In the genomic region with DNA sequence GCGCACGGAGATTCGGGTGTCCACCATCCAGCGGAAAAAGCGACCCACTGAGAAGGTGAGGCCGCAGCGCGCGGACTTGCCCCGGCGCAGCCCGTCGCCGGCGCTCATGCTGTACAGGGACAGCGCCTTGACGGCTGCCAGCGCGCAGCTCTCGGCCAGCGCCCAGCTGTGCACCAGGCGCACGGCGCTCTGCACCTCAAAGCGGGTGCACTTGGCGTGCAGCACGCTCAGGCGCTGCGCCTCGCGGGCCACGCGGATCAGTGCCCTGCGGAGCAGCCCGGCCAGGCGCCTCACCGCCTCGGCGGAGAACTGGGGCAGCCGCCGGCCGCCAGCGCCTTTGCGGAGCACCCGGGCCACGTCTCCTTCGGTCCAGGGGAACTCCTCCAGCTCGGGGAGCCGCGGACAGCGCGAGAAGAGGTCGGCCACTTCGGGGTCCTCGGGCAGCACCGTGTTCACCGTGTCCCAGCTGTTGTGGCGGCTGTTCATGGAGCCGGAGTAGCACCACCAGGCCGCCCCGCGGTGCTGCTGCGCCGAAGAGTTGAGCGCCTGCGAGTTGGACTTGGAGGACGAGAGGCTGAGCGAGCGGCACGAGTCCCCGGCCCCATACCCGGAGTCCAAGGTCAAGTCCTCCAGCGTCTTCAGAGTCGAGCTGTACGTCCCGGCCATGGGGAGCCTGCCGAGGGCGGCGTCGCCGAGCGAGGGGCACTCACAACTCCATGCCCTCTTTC, we compare ENCODE assay signal across 1 cellular context.
TF ChIP-seq lines count a peak whose summit lies in the region.

No MANE protein-coding gene starts in this region.

TF ChIP-seq in HepG2, 621 proteins besides CTCF, POLR2A, EP300 and RAD21 (continued from another document and continues in another):
- TF ChIP-seq ZNF549 (CRISPR knock-in tag; IDR thresholded peaks at IDR 0.05) (no peak), HCFC1 (IDR thresholded peaks at IDR 0.05; ENCODE audit: low read depth, low read length) (no peak), MXD4 (CRISPR knock-in tag; IDR thresholded peaks at IDR 0.05) (0 out of 2 replicates have a peak, but pooled peaks have one; percentile 48), NR2F2 (IDR thresholded peaks at IDR 0.05; ENCODE audit: borderline replicate concordance, low read depth) (no peak), KLF16 (CRISPR knock-in tag; IDR thresholded peaks at IDR 0.05) (no peak), ISL2 (CRISPR knock-in tag; IDR thresholded peaks at IDR 0.05) (no peak), ZSCAN25 (CRISPR knock-in tag; IDR thresholded peaks at IDR 0.05) (0 out of 2 replicates have a peak, but pooled peaks have one; percentile 28), RFX5 (IDR thresholded peaks at IDR 0.05; ENCODE audit: low read depth, low read length) (no peak), SAFB2 (CRISPR knock-in tag; IDR thresholded peaks at IDR 0.05; ENCODE audit: borderline replicate concordance, low read depth) (no peak), KDM1A (CRISPR knock-in tag; IDR thresholded peaks at IDR 0.05) (no peak), RARG (CRISPR knock-in tag; IDR thresholded peaks at IDR 0.05; ENCODE audit: low read depth) (no peak), KMT2A (CRISPR knock-in tag; IDR thresholded peaks at IDR 0.05) (peak; percentile 16; the same call in 1 of the 2 replicates), RBM22 (optimal IDR thresholded peaks at IDR 0.05; ENCODE audit: low read length) (no peak), FOXM1 (CRISPR knock-in tag; IDR thresholded peaks at IDR 0.05) (no peak), ZNF780A (CRISPR knock-in tag; IDR thresholded peaks at IDR 0.05) (0 out of 2 replicates have a peak, but pooled peaks have one; percentile 15), PRPF4 (IDR thresholded peaks at IDR 0.05; ENCODE audit: low read depth, low read length, poor library complexity, severe bottlenecking) (no peak), TCF7 (IDR thresholded peaks at IDR 0.05; ENCODE audit: low read depth) (no peak), ARID2 (CRISPR knock-in tag; IDR thresholded peaks at IDR 0.05; ENCODE audit: borderline replicate concordance) (no peak), RORA (CRISPR knock-in tag; IDR thresholded peaks at IDR 0.05) (no peak), ZMAT3 (CRISPR knock-in tag; conservative IDR thresholded peaks at IDR 0.05) (peak; percentile 62), SUZ12 (IDR thresholded peaks at IDR 0.05; ENCODE audit: low read depth, low read length) (no peak), RBM39 (IDR thresholded peaks at IDR 0.05; ENCODE audit: low read depth, low read length, poor library complexity, severe bottlenecking) (no peak), MTA1 (CRISPR knock-in tag; IDR thresholded peaks at IDR 0.05; ENCODE audit: borderline replicate concordance) (peak; percentile 36; the same call in 1 of the 2 replicates), KDM3A (CRISPR knock-in tag; IDR thresholded peaks at IDR 0.05; ENCODE audit: low read depth) (no peak), GATAD2A (CRISPR knock-in tag; IDR thresholded peaks at IDR 0.05) (no peak), ETV5 (CRISPR knock-in tag; IDR thresholded peaks at IDR 0.05; ENCODE audit: borderline replicate concordance) (0 out of 2 replicates have a peak, but pooled peaks have one; percentile 4), REXO4 (CRISPR knock-in tag; IDR thresholded peaks at IDR 0.05; ENCODE audit: borderline replicate concordance) (peak; percentile 80; the same call in 1 of the 2 replicates), ZNF775 (CRISPR knock-in tag; IDR thresholded peaks at IDR 0.05; ENCODE audit: borderline replicate concordance) (no peak), MED1 (CRISPR knock-in tag; IDR thresholded peaks at IDR 0.05) (no peak; the same call in 1 of the 2 replicates), NFE2 (CRISPR knock-in tag; IDR thresholded peaks at IDR 0.05) (no peak), ZNF616 (CRISPR knock-in tag; IDR thresholded peaks at IDR 0.05; ENCODE audit: low read depth) (no peak; the same call in 1 of the 2 replicates), CEBPB (IDR thresholded peaks at IDR 0.05; ENCODE audit: borderline replicate concordance, low read depth, low read length) (no peak), ZNF558 (CRISPR knock-in tag; IDR thresholded peaks at IDR 0.05; ENCODE audit: borderline replicate concordance) (peak; percentile 53; the same call in 1 of the 2 replicates), TRIM24 (CRISPR knock-in tag; IDR thresholded peaks at IDR 0.05) (no peak)
- TF ChIP-seq, protein P1, sequence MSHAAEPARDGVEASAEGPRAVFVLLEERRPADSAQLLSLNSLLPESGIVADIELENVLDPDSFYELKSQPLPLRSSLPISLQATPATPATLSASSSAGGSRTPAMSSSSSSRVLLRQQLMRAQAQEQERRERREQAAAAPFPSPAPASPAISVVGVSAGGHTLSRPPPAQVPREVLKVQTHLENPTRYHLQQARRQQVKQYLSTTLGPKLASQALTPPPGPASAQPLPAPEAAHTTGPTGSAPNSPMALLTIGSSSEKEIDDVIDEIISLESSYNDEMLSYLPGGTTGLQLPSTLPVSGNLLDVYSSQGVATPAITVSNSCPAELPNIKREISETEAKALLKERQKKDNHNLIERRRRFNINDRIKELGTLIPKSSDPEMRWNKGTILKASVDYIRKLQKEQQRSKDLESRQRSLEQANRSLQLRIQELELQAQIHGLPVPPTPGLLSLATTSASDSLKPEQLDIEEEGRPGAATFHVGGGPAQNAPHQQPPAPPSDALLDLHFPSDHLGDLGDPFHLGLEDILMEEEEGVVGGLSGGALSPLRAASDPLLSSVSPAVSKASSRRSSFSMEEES (CRISPR knock-in tag; IDR thresholded peaks at IDR 0.05), result no peak
- TF ChIP-seq, protein P2, sequence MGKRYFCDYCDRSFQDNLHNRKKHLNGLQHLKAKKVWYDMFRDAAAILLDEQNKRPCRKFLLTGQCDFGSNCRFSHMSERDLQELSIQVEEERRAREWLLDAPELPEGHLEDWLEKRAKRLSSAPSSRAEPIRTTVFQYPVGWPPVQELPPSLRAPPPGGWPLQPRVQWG (CRISPR knock-in tag; IDR thresholded peaks at IDR 0.05; ENCODE audit: borderline replicate concordance, low read depth), result no peak
- TF ChIP-seq, protein P3, sequence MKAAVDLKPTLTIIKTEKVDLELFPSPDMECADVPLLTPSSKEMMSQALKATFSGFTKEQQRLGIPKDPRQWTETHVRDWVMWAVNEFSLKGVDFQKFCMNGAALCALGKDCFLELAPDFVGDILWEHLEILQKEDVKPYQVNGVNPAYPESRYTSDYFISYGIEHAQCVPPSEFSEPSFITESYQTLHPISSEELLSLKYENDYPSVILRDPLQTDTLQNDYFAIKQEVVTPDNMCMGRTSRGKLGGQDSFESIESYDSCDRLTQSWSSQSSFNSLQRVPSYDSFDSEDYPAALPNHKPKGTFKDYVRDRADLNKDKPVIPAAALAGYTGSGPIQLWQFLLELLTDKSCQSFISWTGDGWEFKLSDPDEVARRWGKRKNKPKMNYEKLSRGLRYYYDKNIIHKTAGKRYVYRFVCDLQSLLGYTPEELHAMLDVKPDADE (CRISPR knock-in tag; IDR thresholded peaks at IDR 0.05), result no peak
- TF ChIP-seq, protein P4, sequence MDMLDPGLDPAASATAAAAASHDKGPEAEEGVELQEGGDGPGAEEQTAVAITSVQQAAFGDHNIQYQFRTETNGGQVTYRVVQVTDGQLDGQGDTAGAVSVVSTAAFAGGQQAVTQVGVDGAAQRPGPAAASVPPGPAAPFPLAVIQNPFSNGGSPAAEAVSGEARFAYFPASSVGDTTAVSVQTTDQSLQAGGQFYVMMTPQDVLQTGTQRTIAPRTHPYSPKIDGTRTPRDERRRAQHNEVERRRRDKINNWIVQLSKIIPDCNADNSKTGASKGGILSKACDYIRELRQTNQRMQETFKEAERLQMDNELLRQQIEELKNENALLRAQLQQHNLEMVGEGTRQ (IDR thresholded peaks at IDR 0.05; ENCODE audit: low read depth, low read length), result no peak
- TF ChIP-seq, protein P4 (CRISPR knock-in tag; IDR thresholded peaks at IDR 0.05; ENCODE audit: borderline replicate concordance), result no peak
- TF ChIP-seq, protein P5, sequence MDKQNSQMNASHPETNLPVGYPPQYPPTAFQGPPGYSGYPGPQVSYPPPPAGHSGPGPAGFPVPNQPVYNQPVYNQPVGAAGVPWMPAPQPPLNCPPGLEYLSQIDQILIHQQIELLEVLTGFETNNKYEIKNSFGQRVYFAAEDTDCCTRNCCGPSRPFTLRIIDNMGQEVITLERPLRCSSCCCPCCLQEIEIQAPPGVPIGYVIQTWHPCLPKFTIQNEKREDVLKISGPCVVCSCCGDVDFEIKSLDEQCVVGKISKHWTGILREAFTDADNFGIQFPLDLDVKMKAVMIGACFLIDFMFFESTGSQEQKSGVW (CRISPR knock-in tag; IDR thresholded peaks at IDR 0.05; ENCODE audit: borderline replicate concordance), result no peak
- TF ChIP-seq, protein P6, sequence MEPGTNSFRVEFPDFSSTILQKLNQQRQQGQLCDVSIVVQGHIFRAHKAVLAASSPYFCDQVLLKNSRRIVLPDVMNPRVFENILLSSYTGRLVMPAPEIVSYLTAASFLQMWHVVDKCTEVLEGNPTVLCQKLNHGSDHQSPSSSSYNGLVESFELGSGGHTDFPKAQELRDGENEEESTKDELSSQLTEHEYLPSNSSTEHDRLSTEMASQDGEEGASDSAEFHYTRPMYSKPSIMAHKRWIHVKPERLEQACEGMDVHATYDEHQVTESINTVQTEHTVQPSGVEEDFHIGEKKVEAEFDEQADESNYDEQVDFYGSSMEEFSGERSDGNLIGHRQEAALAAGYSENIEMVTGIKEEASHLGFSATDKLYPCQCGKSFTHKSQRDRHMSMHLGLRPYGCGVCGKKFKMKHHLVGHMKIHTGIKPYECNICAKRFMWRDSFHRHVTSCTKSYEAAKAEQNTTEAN (CRISPR knock-in tag; conservative IDR thresholded peaks at IDR 0.05), result 0 out of 2 replicates have a peak, but pooled peaks have one; percentile 20
- TF ChIP-seq, protein P7, sequence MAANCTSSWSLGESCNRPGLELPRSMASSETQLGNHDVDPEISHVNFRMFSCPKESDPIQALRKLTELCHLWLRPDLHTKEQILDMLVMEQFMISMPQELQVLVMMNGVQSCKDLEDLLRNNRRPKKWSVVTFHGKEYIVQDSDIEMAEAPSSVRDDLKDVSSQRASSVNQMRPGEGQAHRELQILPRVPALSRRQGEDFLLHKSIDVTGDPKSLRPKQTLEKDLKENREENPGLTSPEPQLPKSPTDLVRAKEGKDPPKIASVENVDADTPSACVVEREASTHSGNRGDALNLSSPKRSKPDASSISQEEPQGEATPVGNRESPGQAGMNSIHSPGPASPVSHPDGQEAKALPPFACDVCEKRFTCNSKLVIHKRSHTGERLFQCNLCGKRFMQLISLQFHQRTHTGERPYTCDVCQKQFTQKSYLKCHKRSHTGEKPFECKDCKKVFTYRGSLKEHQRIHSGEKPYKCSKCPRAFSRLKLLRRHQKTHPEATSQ (CRISPR knock-in tag; IDR thresholded peaks at IDR 0.05; ENCODE audit: borderline replicate concordance), result no peak
- TF ChIP-seq, protein P8, sequence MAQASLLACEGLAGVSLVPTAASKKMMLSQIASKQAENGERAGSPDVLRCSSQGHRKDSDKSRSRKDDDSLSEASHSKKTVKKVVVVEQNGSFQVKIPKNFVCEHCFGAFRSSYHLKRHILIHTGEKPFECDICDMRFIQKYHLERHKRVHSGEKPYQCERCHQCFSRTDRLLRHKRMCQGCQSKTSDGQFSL (CRISPR knock-in tag; IDR thresholded peaks at IDR 0.05), result no peak
- TF ChIP-seq, protein P9, sequence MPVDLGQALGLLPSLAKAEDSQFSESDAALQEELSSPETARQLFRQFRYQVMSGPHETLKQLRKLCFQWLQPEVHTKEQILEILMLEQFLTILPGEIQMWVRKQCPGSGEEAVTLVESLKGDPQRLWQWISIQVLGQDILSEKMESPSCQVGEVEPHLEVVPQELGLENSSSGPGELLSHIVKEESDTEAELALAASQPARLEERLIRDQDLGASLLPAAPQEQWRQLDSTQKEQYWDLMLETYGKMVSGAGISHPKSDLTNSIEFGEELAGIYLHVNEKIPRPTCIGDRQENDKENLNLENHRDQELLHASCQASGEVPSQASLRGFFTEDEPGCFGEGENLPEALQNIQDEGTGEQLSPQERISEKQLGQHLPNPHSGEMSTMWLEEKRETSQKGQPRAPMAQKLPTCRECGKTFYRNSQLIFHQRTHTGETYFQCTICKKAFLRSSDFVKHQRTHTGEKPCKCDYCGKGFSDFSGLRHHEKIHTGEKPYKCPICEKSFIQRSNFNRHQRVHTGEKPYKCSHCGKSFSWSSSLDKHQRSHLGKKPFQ (CRISPR knock-in tag; IDR thresholded peaks at IDR 0.05; ENCODE audit: insufficient replicate concordance), result peak; percentile 15
- TF ChIP-seq, protein P10, sequence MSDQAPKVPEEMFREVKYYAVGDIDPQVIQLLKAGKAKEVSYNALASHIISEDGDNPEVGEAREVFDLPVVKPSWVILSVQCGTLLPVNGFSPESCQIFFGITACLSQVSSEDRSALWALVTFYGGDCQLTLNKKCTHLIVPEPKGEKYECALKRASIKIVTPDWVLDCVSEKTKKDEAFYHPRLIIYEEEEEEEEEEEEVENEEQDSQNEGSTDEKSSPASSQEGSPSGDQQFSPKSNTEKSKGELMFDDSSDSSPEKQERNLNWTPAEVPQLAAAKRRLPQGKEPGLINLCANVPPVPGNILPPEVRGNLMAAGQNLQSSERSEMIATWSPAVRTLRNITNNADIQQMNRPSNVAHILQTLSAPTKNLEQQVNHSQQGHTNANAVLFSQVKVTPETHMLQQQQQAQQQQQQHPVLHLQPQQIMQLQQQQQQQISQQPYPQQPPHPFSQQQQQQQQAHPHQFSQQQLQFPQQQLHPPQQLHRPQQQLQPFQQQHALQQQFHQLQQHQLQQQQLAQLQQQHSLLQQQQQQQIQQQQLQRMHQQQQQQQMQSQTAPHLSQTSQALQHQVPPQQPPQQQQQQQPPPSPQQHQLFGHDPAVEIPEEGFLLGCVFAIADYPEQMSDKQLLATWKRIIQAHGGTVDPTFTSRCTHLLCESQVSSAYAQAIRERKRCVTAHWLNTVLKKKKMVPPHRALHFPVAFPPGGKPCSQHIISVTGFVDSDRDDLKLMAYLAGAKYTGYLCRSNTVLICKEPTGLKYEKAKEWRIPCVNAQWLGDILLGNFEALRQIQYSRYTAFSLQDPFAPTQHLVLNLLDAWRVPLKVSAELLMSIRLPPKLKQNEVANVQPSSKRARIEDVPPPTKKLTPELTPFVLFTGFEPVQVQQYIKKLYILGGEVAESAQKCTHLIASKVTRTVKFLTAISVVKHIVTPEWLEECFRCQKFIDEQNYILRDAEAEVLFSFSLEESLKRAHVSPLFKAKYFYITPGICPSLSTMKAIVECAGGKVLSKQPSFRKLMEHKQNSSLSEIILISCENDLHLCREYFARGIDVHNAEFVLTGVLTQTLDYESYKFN (CRISPR knock-in tag; conservative IDR thresholded peaks at IDR 0.05), result no peak
- TF ChIP-seq, protein P11, sequence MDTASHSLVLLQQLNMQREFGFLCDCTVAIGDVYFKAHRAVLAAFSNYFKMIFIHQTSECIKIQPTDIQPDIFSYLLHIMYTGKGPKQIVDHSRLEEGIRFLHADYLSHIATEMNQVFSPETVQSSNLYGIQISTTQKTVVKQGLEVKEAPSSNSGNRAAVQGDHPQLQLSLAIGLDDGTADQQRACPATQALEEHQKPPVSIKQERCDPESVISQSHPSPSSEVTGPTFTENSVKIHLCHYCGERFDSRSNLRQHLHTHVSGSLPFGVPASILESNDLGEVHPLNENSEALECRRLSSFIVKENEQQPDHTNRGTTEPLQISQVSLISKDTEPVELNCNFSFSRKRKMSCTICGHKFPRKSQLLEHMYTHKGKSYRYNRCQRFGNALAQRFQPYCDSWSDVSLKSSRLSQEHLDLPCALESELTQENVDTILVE (CRISPR knock-in tag; IDR thresholded peaks at IDR 0.05), result no peak
